Comparison of ENCODE assay signal across 1 cellular context in genomic region chr16:83701494-83701893, GRCh38.
TF ChIP-seq lines count a peak whose summit lies in the region.

No MANE protein-coding gene starts in this region.

TF ChIP-seq in HepG2, 621 proteins besides CTCF, POLR2A, EP300 and RAD21 (continued from another document and continues in another):
- TF ChIP-seq, protein P1, sequence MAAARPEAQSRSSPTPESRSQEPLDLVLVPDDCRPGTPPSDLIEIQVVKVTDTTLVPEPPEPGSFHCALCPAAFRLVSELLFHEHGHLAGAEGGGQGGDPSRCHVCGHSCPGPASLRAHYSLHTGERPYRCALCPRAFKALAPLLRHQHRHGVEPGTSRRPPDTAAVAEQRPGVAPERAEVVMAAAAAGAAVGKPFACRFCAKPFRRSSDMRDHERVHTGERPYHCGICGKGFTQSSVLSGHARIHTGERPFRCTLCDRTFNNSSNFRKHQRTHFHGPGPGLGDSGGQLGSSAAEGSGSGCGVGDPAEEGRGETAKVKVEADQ (CRISPR knock-in tag; IDR thresholded peaks at IDR 0.05; ENCODE audit: borderline replicate concordance), result no peak
- TF ChIP-seq SRSF4 (IDR thresholded peaks at IDR 0.05; ENCODE audit: low read depth, low read length, poor library complexity, severe bottlenecking), result no peak
- TF ChIP-seq, protein P2, sequence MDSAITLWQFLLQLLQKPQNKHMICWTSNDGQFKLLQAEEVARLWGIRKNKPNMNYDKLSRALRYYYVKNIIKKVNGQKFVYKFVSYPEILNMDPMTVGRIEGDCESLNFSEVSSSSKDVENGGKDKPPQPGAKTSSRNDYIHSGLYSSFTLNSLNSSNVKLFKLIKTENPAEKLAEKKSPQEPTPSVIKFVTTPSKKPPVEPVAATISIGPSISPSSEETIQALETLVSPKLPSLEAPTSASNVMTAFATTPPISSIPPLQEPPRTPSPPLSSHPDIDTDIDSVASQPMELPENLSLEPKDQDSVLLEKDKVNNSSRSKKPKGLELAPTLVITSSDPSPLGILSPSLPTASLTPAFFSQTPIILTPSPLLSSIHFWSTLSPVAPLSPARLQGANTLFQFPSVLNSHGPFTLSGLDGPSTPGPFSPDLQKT (CRISPR knock-in tag; IDR thresholded peaks at IDR 0.05; ENCODE audit: borderline replicate concordance), result no peak
- TF ChIP-seq DMTF1 (CRISPR knock-in tag; IDR thresholded peaks at IDR 0.05), result no peak
- no peak for TF ChIP-seq ELF4 (CRISPR knock-in tag; IDR thresholded peaks at IDR 0.05; ENCODE audit: borderline replicate concordance)
- no peak for TF ChIP-seq REXO4 (CRISPR knock-in tag; IDR thresholded peaks at IDR 0.05; ENCODE audit: borderline replicate concordance)
- TF ChIP-seq RBM22 (optimal IDR thresholded peaks at IDR 0.05; ENCODE audit: low read length), result no peak
- TF ChIP-seq, protein P3, sequence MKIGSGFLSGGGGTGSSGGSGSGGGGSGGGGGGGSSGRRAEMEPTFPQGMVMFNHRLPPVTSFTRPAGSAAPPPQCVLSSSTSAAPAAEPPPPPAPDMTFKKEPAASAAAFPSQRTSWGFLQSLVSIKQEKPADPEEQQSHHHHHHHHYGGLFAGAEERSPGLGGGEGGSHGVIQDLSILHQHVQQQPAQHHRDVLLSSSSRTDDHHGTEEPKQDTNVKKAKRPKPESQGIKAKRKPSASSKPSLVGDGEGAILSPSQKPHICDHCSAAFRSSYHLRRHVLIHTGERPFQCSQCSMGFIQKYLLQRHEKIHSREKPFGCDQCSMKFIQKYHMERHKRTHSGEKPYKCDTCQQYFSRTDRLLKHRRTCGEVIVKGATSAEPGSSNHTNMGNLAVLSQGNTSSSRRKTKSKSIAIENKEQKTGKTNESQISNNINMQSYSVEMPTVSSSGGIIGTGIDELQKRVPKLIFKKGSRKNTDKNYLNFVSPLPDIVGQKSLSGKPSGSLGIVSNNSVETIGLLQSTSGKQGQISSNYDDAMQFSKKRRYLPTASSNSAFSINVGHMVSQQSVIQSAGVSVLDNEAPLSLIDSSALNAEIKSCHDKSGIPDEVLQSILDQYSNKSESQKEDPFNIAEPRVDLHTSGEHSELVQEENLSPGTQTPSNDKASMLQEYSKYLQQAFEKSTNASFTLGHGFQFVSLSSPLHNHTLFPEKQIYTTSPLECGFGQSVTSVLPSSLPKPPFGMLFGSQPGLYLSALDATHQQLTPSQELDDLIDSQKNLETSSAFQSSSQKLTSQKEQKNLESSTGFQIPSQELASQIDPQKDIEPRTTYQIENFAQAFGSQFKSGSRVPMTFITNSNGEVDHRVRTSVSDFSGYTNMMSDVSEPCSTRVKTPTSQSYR (CRISPR knock-in tag; IDR thresholded peaks at IDR 0.05; ENCODE audit: borderline replicate concordance), result peak; percentile 26; the same call in 1 of the 2 replicates
- TF ChIP-seq ZNF678 (CRISPR knock-in tag; IDR thresholded peaks at IDR 0.05), result 0 out of 2 replicates have a peak, but pooled peaks have one; percentile 44
- no peak for TF ChIP-seq ZNF597 (CRISPR knock-in tag; IDR thresholded peaks at IDR 0.05)
- no peak for TF ChIP-seq SOX6 (IDR thresholded peaks at IDR 0.05)
- no peak for TF ChIP-seq SOX6 (CRISPR knock-in tag; IDR thresholded peaks at IDR 0.05)
- TF ChIP-seq ZNF337 (CRISPR knock-in tag; IDR thresholded peaks at IDR 0.05; ENCODE audit: borderline replicate concordance, low read depth), result no peak
- TF ChIP-seq, protein P4, sequence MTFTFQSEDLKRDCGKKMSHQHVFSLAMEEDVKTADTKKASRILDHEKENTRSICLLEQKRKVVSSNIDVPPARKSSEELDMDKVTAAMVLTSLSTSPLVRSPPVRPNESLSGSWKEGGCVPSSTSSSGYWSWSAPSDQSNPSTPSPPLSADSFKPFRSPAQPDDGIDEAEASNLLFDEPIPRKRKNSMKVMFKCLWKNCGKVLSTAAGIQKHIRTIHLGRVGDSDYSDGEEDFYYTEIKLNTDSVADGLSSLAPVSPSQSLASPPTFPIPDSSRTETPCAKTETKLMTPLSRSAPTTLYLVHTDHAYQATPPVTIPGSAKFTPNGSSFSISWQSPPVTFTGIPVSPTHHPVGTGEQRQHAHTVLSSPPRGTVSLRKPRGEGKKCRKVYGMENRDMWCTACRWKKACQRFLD (CRISPR knock-in tag; IDR thresholded peaks at IDR 0.05; ENCODE audit: borderline replicate concordance), result no peak
- no peak for TF ChIP-seq CENPT (CRISPR knock-in tag; IDR thresholded peaks at IDR 0.05; ENCODE audit: low read depth)
- no peak for TF ChIP-seq ZNF251 (CRISPR knock-in tag; IDR thresholded peaks at IDR 0.05)
- TF ChIP-seq ARHGAP35 (CRISPR knock-in tag; IDR thresholded peaks at IDR 0.05; ENCODE audit: borderline replicate concordance), result peak; percentile 52; the same call in 1 of the 2 replicates
- no peak for TF ChIP-seq ZNF550 (CRISPR knock-in tag; IDR thresholded peaks at IDR 0.05; ENCODE audit: borderline replicate concordance)
- TF ChIP-seq MIER3 (CRISPR knock-in tag; IDR thresholded peaks at IDR 0.05; ENCODE audit: borderline replicate concordance), result no peak
- TF ChIP-seq KDM5A (IDR thresholded peaks at IDR 0.05; ENCODE audit: borderline replicate concordance, low read length), result no peak
- TF ChIP-seq, protein P5, sequence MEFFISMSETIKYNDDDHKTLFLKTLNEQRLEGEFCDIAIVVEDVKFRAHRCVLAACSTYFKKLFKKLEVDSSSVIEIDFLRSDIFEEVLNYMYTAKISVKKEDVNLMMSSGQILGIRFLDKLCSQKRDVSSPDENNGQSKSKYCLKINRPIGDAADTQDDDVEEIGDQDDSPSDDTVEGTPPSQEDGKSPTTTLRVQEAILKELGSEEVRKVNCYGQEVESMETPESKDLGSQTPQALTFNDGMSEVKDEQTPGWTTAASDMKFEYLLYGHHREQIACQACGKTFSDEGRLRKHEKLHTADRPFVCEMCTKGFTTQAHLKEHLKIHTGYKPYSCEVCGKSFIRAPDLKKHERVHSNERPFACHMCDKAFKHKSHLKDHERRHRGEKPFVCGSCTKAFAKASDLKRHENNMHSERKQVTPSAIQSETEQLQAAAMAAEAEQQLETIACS (CRISPR knock-in tag; IDR thresholded peaks at IDR 0.05), result no peak
- TF ChIP-seq ZMAT3 (CRISPR knock-in tag; conservative IDR thresholded peaks at IDR 0.05), result no peak
- no peak for TF ChIP-seq SSRP1 (CRISPR knock-in tag; IDR thresholded peaks at IDR 0.05)
- no peak for TF ChIP-seq CEBPZ (IDR thresholded peaks at IDR 0.05; ENCODE audit: low read length)
- no peak for TF ChIP-seq ZNF431 (CRISPR knock-in tag; IDR thresholded peaks at IDR 0.05; ENCODE audit: borderline replicate concordance, low read depth)
- TF ChIP-seq ZNF496 (CRISPR knock-in tag; IDR thresholded peaks at IDR 0.05; ENCODE audit: insufficient replicate concordance), result no peak
- TF ChIP-seq EHMT2 (IDR thresholded peaks at IDR 0.05; ENCODE audit: borderline replicate concordance, low read depth, low read length), result peak; percentile 96
- no peak for TF ChIP-seq CCAR2 (optimal IDR thresholded peaks at IDR 0.05; ENCODE audit: low read depth, low read length)
- no peak for TF ChIP-seq HNRNPL (IDR thresholded peaks at IDR 0.05; ENCODE audit: low read depth, low read length)
- TF ChIP-seq, protein P6, sequence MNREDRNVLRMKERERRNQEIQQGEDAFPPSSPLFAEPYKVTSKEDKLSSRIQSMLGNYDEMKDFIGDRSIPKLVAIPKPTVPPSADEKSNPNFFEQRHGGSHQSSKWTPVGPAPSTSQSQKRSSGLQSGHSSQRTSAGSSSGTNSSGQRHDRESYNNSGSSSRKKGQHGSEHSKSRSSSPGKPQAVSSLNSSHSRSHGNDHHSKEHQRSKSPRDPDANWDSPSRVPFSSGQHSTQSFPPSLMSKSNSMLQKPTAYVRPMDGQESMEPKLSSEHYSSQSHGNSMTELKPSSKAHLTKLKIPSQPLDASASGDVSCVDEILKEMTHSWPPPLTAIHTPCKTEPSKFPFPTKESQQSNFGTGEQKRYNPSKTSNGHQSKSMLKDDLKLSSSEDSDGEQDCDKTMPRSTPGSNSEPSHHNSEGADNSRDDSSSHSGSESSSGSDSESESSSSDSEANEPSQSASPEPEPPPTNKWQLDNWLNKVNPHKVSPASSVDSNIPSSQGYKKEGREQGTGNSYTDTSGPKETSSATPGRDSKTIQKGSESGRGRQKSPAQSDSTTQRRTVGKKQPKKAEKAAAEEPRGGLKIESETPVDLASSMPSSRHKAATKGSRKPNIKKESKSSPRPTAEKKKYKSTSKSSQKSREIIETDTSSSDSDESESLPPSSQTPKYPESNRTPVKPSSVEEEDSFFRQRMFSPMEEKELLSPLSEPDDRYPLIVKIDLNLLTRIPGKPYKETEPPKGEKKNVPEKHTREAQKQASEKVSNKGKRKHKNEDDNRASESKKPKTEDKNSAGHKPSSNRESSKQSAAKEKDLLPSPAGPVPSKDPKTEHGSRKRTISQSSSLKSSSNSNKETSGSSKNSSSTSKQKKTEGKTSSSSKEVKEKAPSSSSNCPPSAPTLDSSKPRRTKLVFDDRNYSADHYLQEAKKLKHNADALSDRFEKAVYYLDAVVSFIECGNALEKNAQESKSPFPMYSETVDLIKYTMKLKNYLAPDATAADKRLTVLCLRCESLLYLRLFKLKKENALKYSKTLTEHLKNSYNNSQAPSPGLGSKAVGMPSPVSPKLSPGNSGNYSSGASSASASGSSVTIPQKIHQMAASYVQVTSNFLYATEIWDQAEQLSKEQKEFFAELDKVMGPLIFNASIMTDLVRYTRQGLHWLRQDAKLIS (CRISPR knock-in tag; IDR thresholded peaks at IDR 0.05), result no peak
- no peak for TF ChIP-seq ZBTB1 (CRISPR knock-in tag; IDR thresholded peaks at IDR 0.05; ENCODE audit: borderline replicate concordance)
- TF ChIP-seq YEATS4 (CRISPR knock-in tag; IDR thresholded peaks at IDR 0.05; ENCODE audit: borderline replicate concordance), result no peak
- no peak for TF ChIP-seq TFDP1 (CRISPR knock-in tag; IDR thresholded peaks at IDR 0.05; ENCODE audit: borderline replicate concordance)
- TF ChIP-seq NFKB2 (CRISPR knock-in tag; IDR thresholded peaks at IDR 0.05; ENCODE audit: borderline replicate concordance), result no peak
- TF ChIP-seq ZFP82 (CRISPR knock-in tag; IDR thresholded peaks at IDR 0.05; ENCODE audit: borderline replicate concordance), result no peak
- no peak for TF ChIP-seq TIGD3 (CRISPR knock-in tag; IDR thresholded peaks at IDR 0.05; ENCODE audit: borderline replicate concordance)
- no peak for TF ChIP-seq ZNF749 (CRISPR knock-in tag; IDR thresholded peaks at IDR 0.05; ENCODE audit: borderline replicate concordance)
- no peak for TF ChIP-seq ZNF234 (CRISPR knock-in tag; conservative IDR thresholded peaks at IDR 0.05)
- no peak for TF ChIP-seq ISL2 (CRISPR knock-in tag; IDR thresholded peaks at IDR 0.05)
- TF ChIP-seq SRY (CRISPR knock-in tag; IDR thresholded peaks at IDR 0.05), result peak; percentile 89
